8 cellular contexts compared by ENCODE assay signal in the genomic region with DNA sequence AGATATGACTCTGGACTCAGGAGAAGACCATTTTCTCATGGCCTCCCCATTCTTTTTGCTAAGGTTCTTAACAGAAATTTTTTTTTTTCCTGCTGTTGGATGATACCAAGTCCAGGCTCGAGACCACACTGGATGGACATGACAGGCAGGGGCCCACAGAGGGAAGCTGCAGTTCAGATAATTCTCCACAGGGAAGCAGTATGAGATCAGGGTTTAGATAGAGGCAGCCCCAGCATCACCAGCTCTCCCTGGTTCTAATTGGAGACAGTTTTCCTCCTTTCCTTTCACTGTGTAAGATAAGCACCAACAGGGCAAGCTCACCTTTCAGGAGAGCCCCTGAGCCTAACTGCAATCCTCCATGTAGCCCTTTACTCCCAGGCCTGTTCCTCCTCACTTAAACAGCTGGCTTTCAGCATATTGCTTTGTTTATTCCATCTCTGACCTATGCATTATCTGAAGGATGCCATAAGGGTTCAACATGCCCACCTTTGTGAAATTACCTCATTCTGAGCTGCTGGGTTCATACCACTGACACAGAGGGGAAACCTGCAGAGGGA.
DNase-seq lines count a peak whose midpoint lies in the region; ATAC-seq, FAIRE-seq and TF ChIP-seq lines count a peak whose summit lies in the region.

No MANE protein-coding gene starts in this region.

- no peak for FAIRE-seq in D721Med (lab: Jason Lieb, UNC)

- TF ChIP-seq EP300 in Ishikawa (IDR thresholded peaks at IDR 0.05; ENCODE audit: borderline replicate concordance): no peak
- no peak for TF ChIP-seq EP300 in upper lobe of left lung (IDR thresholded peaks at IDR 0.05)

- H3K9me3 ChIP-seq in RWPE2 (ENCODE audit: severe bottlenecking): no peaks in the 10 kb centered on the region
- no peaks in the 10 kb centered on the region for H3K9me3 ChIP-seq in upper lobe of left lung

- no peaks in the 10 kb centered on the region for H3K36me3 ChIP-seq in RWPE2 (ENCODE audit: low read depth)
- no peaks in the 10 kb centered on the region for H3K36me3 ChIP-seq in upper lobe of left lung

- TF ChIP-seq POLR2A in upper lobe of left lung (IDR thresholded peaks at IDR 0.05): no peak

- WGBS in upper lobe of left lung, 2 donors: 23 to 45% methylated on average over 1 of the region's 1 CpG

- no peak for DNase-seq in D721Med (ENCODE audit: insufficient read length, low spot score)
- DNase-seq in RWPE2 (ENCODE audit: low spot score): no peak
- DNase-seq in fibroblast of villous mesenchyme (ENCODE audit: low read depth): peak; percentile 43
- DNase-seq in upper lobe of left lung: no peak
- no peak for DNase-seq in NCI-H1436 treated with DMSO at 0.1 percent for 48 hours (lab: John Stamatoyannopoulos, UW)

- H3K27ac ChIP-seq in RWPE2 (ENCODE audit: poor library complexity, severe bottlenecking): no peak overlapping the region
- H3K27ac ChIP-seq in upper lobe of left lung: no peak overlapping the region

- TF ChIP-seq CTCF in D721Med (IDR thresholded peaks at IDR 0.05; ENCODE audit: insufficient read depth, missing control alignments): peak; percentile 45
- TF ChIP-seq CTCF in RWPE2 (IDR thresholded peaks at IDR 0.05; ENCODE audit: poor library complexity, severe bottlenecking): peak; percentile 65
- TF ChIP-seq CTCF in fibroblast of villous mesenchyme (IDR thresholded peaks at IDR 0.05; ENCODE audit: insufficient read depth, low read depth, low read length): peak; percentile 68
- peak in 5 of 6 experiments; percentile 11 to 43 (median 24) for TF ChIP-seq CTCF in upper lobe of left lung (IDR thresholded peaks at IDR 0.05)

- H3K27me3 ChIP-seq in RWPE2 (ENCODE audit: insufficient read depth, poor library complexity, severe bottlenecking): no peaks in the 10 kb centered on the region
- no peaks in the 10 kb centered on the region for H3K27me3 ChIP-seq in upper lobe of left lung

- ATAC-seq in RWPE2 (ENCODE audit: low read depth) (peak; percentile 84), upper lobe of left lung (ENCODE audit: low FRiP score in 2 of 2) (peak in 1 of 2 donors; percentile 54), HG03139 (IDR thresholded peaks at IDR 0.05; ENCODE audit: unreplicated experiment) (no peak), GM19395 (IDR thresholded peaks at IDR 0.05; ENCODE audit: unreplicated experiment) (no peak)

- TF ChIP-seq RAD21 in Ishikawa (IDR thresholded peaks at IDR 0.05; ENCODE audit: low read depth): peak; percentile 54

- H3K4me1 ChIP-seq in RWPE2 (ENCODE audit: insufficient read depth, poor library complexity, severe bottlenecking) (no peaks in the 10 kb centered on the region), upper lobe of left lung (no peaks in the 10 kb centered on the region)

- H3K4me3 ChIP-seq in RWPE2 (ENCODE audit: severe bottlenecking) (no peak overlapping the region), fibroblast of villous mesenchyme (ENCODE audit: low read depth, low read length) (no peak overlapping the region), upper lobe of left lung (no peak overlapping the region)

TF ChIP-seq in Ishikawa, 13 proteins besides CTCF, POLR2A, EP300 and RAD21:
- TF ChIP-seq CEBPB (IDR thresholded peaks at IDR 0.05) (no peak), EGR1 (IDR thresholded peaks at IDR 0.05) (no peak), FOXM1 (IDR thresholded peaks at IDR 0.05; ENCODE audit: borderline replicate concordance, low read depth) (no peak), TAF1 (IDR thresholded peaks at IDR 0.05; ENCODE audit: low read depth) (no peak), ZBTB7A (IDR thresholded peaks at IDR 0.05; ENCODE audit: low read depth) (no peak), YY1 (IDR thresholded peaks at IDR 0.05; ENCODE audit: low read depth) (no peak), TCF12 (IDR thresholded peaks at IDR 0.05; ENCODE audit: low read depth) (no peak), TEAD4 (IDR thresholded peaks at IDR 0.05) (no peak)
- TF ChIP-seq, protein P1, sequence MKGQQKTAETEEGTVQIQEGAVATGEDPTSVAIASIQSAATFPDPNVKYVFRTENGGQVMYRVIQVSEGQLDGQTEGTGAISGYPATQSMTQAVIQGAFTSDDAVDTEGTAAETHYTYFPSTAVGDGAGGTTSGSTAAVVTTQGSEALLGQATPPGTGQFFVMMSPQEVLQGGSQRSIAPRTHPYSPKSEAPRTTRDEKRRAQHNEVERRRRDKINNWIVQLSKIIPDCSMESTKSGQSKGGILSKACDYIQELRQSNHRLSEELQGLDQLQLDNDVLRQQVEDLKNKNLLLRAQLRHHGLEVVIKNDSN (IDR thresholded peaks at IDR 0.05): no peak
- TF ChIP-seq, protein P2, sequence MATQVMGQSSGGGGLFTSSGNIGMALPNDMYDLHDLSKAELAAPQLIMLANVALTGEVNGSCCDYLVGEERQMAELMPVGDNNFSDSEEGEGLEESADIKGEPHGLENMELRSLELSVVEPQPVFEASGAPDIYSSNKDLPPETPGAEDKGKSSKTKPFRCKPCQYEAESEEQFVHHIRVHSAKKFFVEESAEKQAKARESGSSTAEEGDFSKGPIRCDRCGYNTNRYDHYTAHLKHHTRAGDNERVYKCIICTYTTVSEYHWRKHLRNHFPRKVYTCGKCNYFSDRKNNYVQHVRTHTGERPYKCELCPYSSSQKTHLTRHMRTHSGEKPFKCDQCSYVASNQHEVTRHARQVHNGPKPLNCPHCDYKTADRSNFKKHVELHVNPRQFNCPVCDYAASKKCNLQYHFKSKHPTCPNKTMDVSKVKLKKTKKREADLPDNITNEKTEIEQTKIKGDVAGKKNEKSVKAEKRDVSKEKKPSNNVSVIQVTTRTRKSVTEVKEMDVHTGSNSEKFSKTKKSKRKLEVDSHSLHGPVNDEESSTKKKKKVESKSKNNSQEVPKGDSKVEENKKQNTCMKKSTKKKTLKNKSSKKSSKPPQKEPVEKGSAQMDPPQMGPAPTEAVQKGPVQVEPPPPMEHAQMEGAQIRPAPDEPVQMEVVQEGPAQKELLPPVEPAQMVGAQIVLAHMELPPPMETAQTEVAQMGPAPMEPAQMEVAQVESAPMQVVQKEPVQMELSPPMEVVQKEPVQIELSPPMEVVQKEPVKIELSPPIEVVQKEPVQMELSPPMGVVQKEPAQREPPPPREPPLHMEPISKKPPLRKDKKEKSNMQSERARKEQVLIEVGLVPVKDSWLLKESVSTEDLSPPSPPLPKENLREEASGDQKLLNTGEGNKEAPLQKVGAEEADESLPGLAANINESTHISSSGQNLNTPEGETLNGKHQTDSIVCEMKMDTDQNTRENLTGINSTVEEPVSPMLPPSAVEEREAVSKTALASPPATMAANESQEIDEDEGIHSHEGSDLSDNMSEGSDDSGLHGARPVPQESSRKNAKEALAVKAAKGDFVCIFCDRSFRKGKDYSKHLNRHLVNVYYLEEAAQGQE (IDR thresholded peaks at IDR 0.05; ENCODE audit: low read depth): no peak
TF ChIP-seq in Ishikawa: peak in this region for 0.
